33 cellular contexts compared by ENCODE assay signal in the genomic region with DNA sequence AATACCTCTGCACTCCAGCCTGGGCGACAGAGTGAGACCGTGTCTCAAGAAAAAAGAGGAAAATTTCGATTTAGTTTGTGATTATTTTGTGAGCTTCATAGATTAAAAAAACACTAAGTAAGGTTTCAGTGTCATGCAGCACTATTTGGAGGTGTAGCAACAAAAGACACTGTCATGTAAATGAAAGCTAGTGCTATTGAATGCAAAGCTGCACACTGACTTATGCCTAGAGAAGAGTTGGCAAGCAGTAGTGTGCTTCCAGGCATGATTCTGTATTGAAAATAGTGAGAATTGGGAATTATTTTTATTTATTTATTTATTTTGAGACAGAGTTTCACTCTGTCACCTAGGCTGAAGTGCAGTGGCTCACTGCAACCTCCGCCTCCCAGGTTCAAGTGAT.
"Had no signal": no experiment of that assay in that cellular context is flagged by ENCODE, and none has a peak within 500 bp of the region (broad histone marks: within the 10 kb centered on the region; RNA-seq: fewer than 3 reads in every experiment).

No MANE protein-coding gene starts in this region.

- H3K9me3 ChIP-seq: ascending aorta had no signal

- H3K27me3 Mint-ChIP-seq: activated B cell treated with CpG ODN at 0.5 μM for 24 hours; activated CD4-positive, alpha-beta memory T cell treated with anti-CD3 and anti-CD28 coated beads, Interleukin-2, amount 10 ng/mL, durations not matched to agents 7 days and 5 days; activated CD4-positive, alpha-beta T cell treated with anti-CD3 and anti-CD28 coated beads, Interleukin-2, amount 10 ng/mL, durations not matched to agents 7 days and 5 days; activated CD8-positive, alpha-beta memory T cell treated with anti-CD3 and anti-CD28 coated beads, Interleukin-2, amount 10 ng/mL, durations not matched to agents 7 days and 5 days; activated naive CD4-positive, alpha-beta T cell treated with anti-CD3 and anti-CD28 coated beads, Interleukin-2, amount 10 ng/mL, durations not matched to agents 7 days and 5 days; activated naive CD4-positive, alpha-beta T cell treated with anti-CD3 and anti-CD28 coated beads, Interleukin-2, amount 50 U/mL, for 24 hours; activated naive CD8-positive, alpha-beta T cell; activated naive CD8-positive, alpha-beta T cell treated with anti-CD3 and anti-CD28 coated beads, Interleukin-2, amount 10 ng/mL, durations not matched to agents 7 days and 5 days; activated naive CD8-positive, alpha-beta T cell treated with anti-CD3 and anti-CD28 coated beads, Interleukin-2, amount 50 U/mL, for 24 hours; activated T-cell treated with anti-CD3 and anti-CD28 coated beads, Interleukin-2, amount 50 U/mL, for 24 hours; brain; central memory CD8-positive, alpha-beta T cell; T-cell had no signal

- H3K27me3 ChIP-seq: ascending aorta, cardiac muscle cell had no signal

- H3K4me1 ChIP-seq: ascending aorta had no signal

- DNase-seq: activated B cell treated with CpG ODN at 0.5 μM for 24 hours; activated CD4-positive, alpha-beta memory T cell treated with anti-CD3 and anti-CD28 coated beads, Interleukin-2, amount 10 ng/mL, durations not matched to agents 7 days and 5 days; activated CD4-positive, alpha-beta T cell treated with anti-CD3 and anti-CD28 coated beads for 4 hours; activated CD4-positive, alpha-beta T cell treated with anti-CD3 and anti-CD28 coated beads, Interleukin-2, amount 10 ng/mL, durations not matched to agents 7 days and 5 days; activated CD4-positive, alpha-beta T cell treated with anti-CD3 and anti-CD28 coated beads, Interleukin-2, amount 50 U/mL, for 48 hours; activated CD4-positive, CD25-positive, alpha-beta regulatory T cell treated with anti-CD3 and anti-CD28 coated beads, Interleukin-2, amount 50 U/mL, for 72 hours; activated CD8-positive, alpha-beta memory T cell treated with anti-CD3 and anti-CD28 coated beads for 24 hours; activated CD8-positive, alpha-beta memory T cell treated with anti-CD3 and anti-CD28 coated beads, Interleukin-2, amount 10 ng/mL, durations not matched to agents 7 days and 5 days; activated CD8-positive, alpha-beta memory T cell treated with anti-CD3 and anti-CD28 coated beads, Interleukin-2, amount 50 U/mL, for 48 hours; activated CD8-positive, alpha-beta T cell treated with anti-CD3 and anti-CD28 coated beads, Interleukin-2, amount 10 ng/mL, durations not matched to agents 7 days and 5 days; activated effector memory CD4-positive, alpha-beta T cell treated with Interleukin-2 at 50 U/mL for 16 hours; activated gamma-delta T cell; activated naive CD4-positive, alpha-beta T cell treated with anti-CD3 and anti-CD28 coated beads, Interleukin-2, amount 10 ng/mL, durations not matched to agents 7 days and 5 days; activated naive CD4-positive, alpha-beta T cell treated with Interleukin-2 at 50 U/mL for 16 hours; activated naive CD8-positive, alpha-beta T cell treated with anti-CD3 and anti-CD28 coated beads, Interleukin-2, amount 10 ng/mL, durations not matched to agents 7 days and 5 days; activated naive CD8-positive, alpha-beta T cell treated with anti-CD3 and anti-CD28 coated beads, Interleukin-2, amount 50 U/mL, for 24 hours; activated T-cell treated with anti-CD3 and anti-CD28 coated beads, Interleukin-2, amount 50 U/mL, for 24 hours; activated T-cell treated with anti-CD3 and anti-CD28 coated beads, Interleukin-2, amount 50 U/mL, for 48 hours; amygdala; anterior cingulate cortex; caudate nucleus; T-cell; T-helper 2 cell; T-helper 9 cell had no signal

- H3K4me3 Mint-ChIP-seq: activated B cell treated with CpG ODN at 0.5 μM for 24 hours; activated CD4-positive, alpha-beta memory T cell treated with anti-CD3 and anti-CD28 coated beads, Interleukin-2, amount 10 ng/mL, durations not matched to agents 7 days and 5 days; activated CD4-positive, alpha-beta T cell treated with anti-CD3 and anti-CD28 coated beads, Interleukin-2, amount 10 ng/mL, durations not matched to agents 7 days and 5 days; activated CD8-positive, alpha-beta memory T cell treated with anti-CD3 and anti-CD28 coated beads, Interleukin-2, amount 10 ng/mL, durations not matched to agents 7 days and 5 days; activated CD8-positive, alpha-beta T cell treated with anti-CD3 and anti-CD28 coated beads, Interleukin-2, amount 10 ng/mL, durations not matched to agents 7 days and 5 days; activated naive CD4-positive, alpha-beta T cell treated with anti-CD3 and anti-CD28 coated beads, Interleukin-2, amount 10 ng/mL, durations not matched to agents 7 days and 5 days; activated naive CD4-positive, alpha-beta T cell treated with anti-CD3 and anti-CD28 coated beads, Interleukin-2, amount 50 U/mL, for 24 hours; activated naive CD8-positive, alpha-beta T cell; activated naive CD8-positive, alpha-beta T cell treated with anti-CD3 and anti-CD28 coated beads, Interleukin-2, amount 10 ng/mL, durations not matched to agents 7 days and 5 days; activated naive CD8-positive, alpha-beta T cell treated with anti-CD3 and anti-CD28 coated beads, Interleukin-2, amount 50 U/mL, for 24 hours; activated T-cell treated with anti-CD3 and anti-CD28 coated beads, Interleukin-2, amount 50 U/mL, for 24 hours; brain; central memory CD8-positive, alpha-beta T cell; T-cell; T-helper 2 cell treated with Interferon-gamma antibody and Interleukin-4, amounts not matched to agents 5 μg/mL and 100 μg/mL, for 36 hours had no signal

- H3K4me3 ChIP-seq: ascending aorta, cardiac muscle cell had no signal

- H3K9me3 Mint-ChIP-seq: activated B cell treated with CpG ODN at 0.5 μM for 24 hours; activated CD4-positive, alpha-beta memory T cell treated with anti-CD3 and anti-CD28 coated beads, Interleukin-2, amount 10 ng/mL, durations not matched to agents 7 days and 5 days; activated CD4-positive, alpha-beta T cell treated with anti-CD3 and anti-CD28 coated beads, Interleukin-2, amount 10 ng/mL, durations not matched to agents 7 days and 5 days; activated naive CD4-positive, alpha-beta T cell treated with anti-CD3 and anti-CD28 coated beads, Interleukin-2, amount 10 ng/mL, durations not matched to agents 7 days and 5 days; activated naive CD4-positive, alpha-beta T cell treated with anti-CD3 and anti-CD28 coated beads, Interleukin-2, amount 50 U/mL, for 24 hours; activated naive CD8-positive, alpha-beta T cell treated with anti-CD3 and anti-CD28 coated beads, Interleukin-2, amount 10 ng/mL, durations not matched to agents 7 days and 5 days; activated naive CD8-positive, alpha-beta T cell treated with anti-CD3 and anti-CD28 coated beads, Interleukin-2, amount 50 U/mL, for 24 hours; activated T-cell treated with anti-CD3 and anti-CD28 coated beads, Interleukin-2, amount 50 U/mL, for 24 hours; activated T-helper 2 cell treated with anti-CD3 and anti-CD28 coated beads, Interferon-gamma antibody, Interleukin-2, Interleukin-4, amounts not matched to agents 10 μg/mL and 5 μg/mL and 100 μg/mL, durations not matched to agents 14 hours and 24 hours and 36 hours; brain; central memory CD8-positive, alpha-beta T cell; T-cell; T-helper 2 cell treated with Interferon-gamma antibody and Interleukin-4, amounts not matched to agents 5 μg/mL and 100 μg/mL, for 36 hours had no signal

- H3K27ac Mint-ChIP-seq: activated B cell treated with CpG ODN at 0.5 μM for 24 hours; activated CD4-positive, alpha-beta memory T cell treated with anti-CD3 and anti-CD28 coated beads, Interleukin-2, amount 10 ng/mL, durations not matched to agents 7 days and 5 days; activated CD4-positive, alpha-beta T cell treated with anti-CD3 and anti-CD28 coated beads, Interleukin-2, amount 10 ng/mL, durations not matched to agents 7 days and 5 days; activated CD8-positive, alpha-beta memory T cell treated with anti-CD3 and anti-CD28 coated beads, Interleukin-2, amount 10 ng/mL, durations not matched to agents 7 days and 5 days; activated CD8-positive, alpha-beta T cell treated with anti-CD3 and anti-CD28 coated beads, Interleukin-2, amount 10 ng/mL, durations not matched to agents 7 days and 5 days; activated naive CD4-positive, alpha-beta T cell treated with anti-CD3 and anti-CD28 coated beads, Interleukin-2, amount 10 ng/mL, durations not matched to agents 7 days and 5 days; activated naive CD8-positive, alpha-beta T cell treated with anti-CD3 and anti-CD28 coated beads, Interleukin-2, amount 10 ng/mL, durations not matched to agents 7 days and 5 days; activated naive CD8-positive, alpha-beta T cell treated with anti-CD3 and anti-CD28 coated beads, Interleukin-2, amount 50 U/mL, for 24 hours; activated T-helper 2 cell treated with anti-CD3 and anti-CD28 coated beads, Interferon-gamma antibody, Interleukin-2, Interleukin-4, amounts not matched to agents 10 μg/mL and 5 μg/mL and 100 μg/mL, durations not matched to agents 14 hours and 24 hours and 36 hours; T-helper 2 cell treated with Interferon-gamma antibody and Interleukin-4, amounts not matched to agents 5 μg/mL and 100 μg/mL, for 36 hours had no signal

- H3K27ac ChIP-seq: ascending aorta, cardiac muscle cell, VCaP had no signal

- H3K4me1 Mint-ChIP-seq: activated B cell treated with CpG ODN at 0.5 μM for 24 hours; activated CD4-positive, alpha-beta memory T cell treated with anti-CD3 and anti-CD28 coated beads, Interleukin-2, amount 10 ng/mL, durations not matched to agents 7 days and 5 days; activated CD4-positive, alpha-beta T cell treated with anti-CD3 and anti-CD28 coated beads, Interleukin-2, amount 10 ng/mL, durations not matched to agents 7 days and 5 days; activated CD8-positive, alpha-beta memory T cell treated with anti-CD3 and anti-CD28 coated beads, Interleukin-2, amount 10 ng/mL, durations not matched to agents 7 days and 5 days; activated naive CD4-positive, alpha-beta T cell treated with anti-CD3 and anti-CD28 coated beads, Interleukin-2, amount 10 ng/mL, durations not matched to agents 7 days and 5 days; activated naive CD4-positive, alpha-beta T cell treated with anti-CD3 and anti-CD28 coated beads, Interleukin-2, amount 50 U/mL, for 24 hours; activated naive CD8-positive, alpha-beta T cell treated with anti-CD3 and anti-CD28 coated beads, Interleukin-2, amount 10 ng/mL, durations not matched to agents 7 days and 5 days; activated naive CD8-positive, alpha-beta T cell treated with anti-CD3 and anti-CD28 coated beads, Interleukin-2, amount 50 U/mL, for 24 hours; brain; central memory CD8-positive, alpha-beta T cell had no signal

- ATAC-seq: activated CD8-positive, alpha-beta memory T cell treated with anti-CD3 and anti-CD28 coated beads, Interleukin-2, amount 10 ng/mL, durations not matched to agents 7 days and 5 days; activated CD8-positive, alpha-beta T cell treated with anti-CD3 and anti-CD28 coated beads, Interleukin-2, amount 10 ng/mL, durations not matched to agents 7 days and 5 days; activated naive CD8-positive, alpha-beta T cell treated with anti-CD3 and anti-CD28 coated beads, Interleukin-2, amount 50 U/mL, for 24 hours; T-cell had no signal
